In genomic region chr13:105952233-105952767, GRCh38 we compare ENCODE assay signal across 29 cellular contexts.
DNase-seq lines count a peak whose midpoint lies in the region; ATAC-seq and TF ChIP-seq lines count a peak whose summit lies in the region.
"Had no signal": no experiment of that assay in that cellular context is flagged by ENCODE, and none has a peak within 500 bp of the region (broad histone marks: within the 10 kb centered on the region; RNA-seq: fewer than 3 reads in every experiment).

No MANE protein-coding gene starts in this region.

- H3K4me3 Mint-ChIP-seq in mesothelial cell of epicardium, result no peak overlapping the region
- H3K4me3 Mint-ChIP-seq: activated CD4-positive, alpha-beta memory T cell treated with anti-CD3 and anti-CD28 coated beads, Interleukin-2, amount 10 ng/mL, durations not matched to agents 7 days and 5 days; activated naive CD8-positive, alpha-beta T cell treated with anti-CD3 and anti-CD28 coated beads, Interleukin-2, amount 10 ng/mL, durations not matched to agents 7 days and 5 days; dendritic cell treated with granulocyte-macrophage colony-stimulating factor and Interleukin-4, amounts not matched to agents 40 ng/mL and 50 ng/mL, for 4 days; natural killer cell treated with Interleukin-12 subunit alpha and Interleukin-12 subunit beta and Interleukin-15 and Interleukin-18, amount 100 ng/mL, for 72 hours had no signal

- ATAC-seq in HG02852 (IDR thresholded peaks at IDR 0.05; ENCODE audit: unreplicated experiment) (peak; percentile 89), HG03565 (IDR thresholded peaks at IDR 0.05; ENCODE audit: unreplicated experiment) (peak; percentile 92), GM21447 (IDR thresholded peaks at IDR 0.05; ENCODE audit: unreplicated experiment) (no peak)
- ATAC-seq: gastrocnemius medialis; HCT116; natural killer cell treated with Interleukin-12 subunit alpha and Interleukin-12 subunit beta and Interleukin-15 and Interleukin-18, amount 100 ng/mL, for 72 hours; upper lobe of right lung had no signal

- no peaks in the 10 kb centered on the region for H3K36me3 Mint-ChIP-seq in mesothelial cell of epicardium
- H3K36me3 Mint-ChIP-seq: activated naive CD8-positive, alpha-beta T cell treated with anti-CD3 and anti-CD28 coated beads, Interleukin-2, amount 10 ng/mL, durations not matched to agents 7 days and 5 days; natural killer cell treated with Interleukin-12 subunit alpha and Interleukin-12 subunit beta and Interleukin-15 and Interleukin-18, amount 100 ng/mL, for 72 hours had no signal

- POLR2A ChIA-PET in RWPE1 (lab: Yijun Ruan, JAX; ENCODE audit: low non-redundant PET), result no interaction called here

- H3K4me3 ChIP-seq in choroid plexus epithelial cell (ENCODE audit: low read depth, low read length), result no peak overlapping the region
- H3K4me3 ChIP-seq: gastrocnemius medialis, ovary, upper lobe of right lung had no signal

- H3K27ac Mint-ChIP-seq in mesothelial cell of epicardium, result no peak overlapping the region
- H3K27ac Mint-ChIP-seq: activated CD4-positive, alpha-beta memory T cell treated with anti-CD3 and anti-CD28 coated beads, Interleukin-2, amount 10 ng/mL, durations not matched to agents 7 days and 5 days; activated naive CD8-positive, alpha-beta T cell treated with anti-CD3 and anti-CD28 coated beads, Interleukin-2, amount 10 ng/mL, durations not matched to agents 7 days and 5 days; dendritic cell treated with granulocyte-macrophage colony-stimulating factor and Interleukin-4, amounts not matched to agents 40 ng/mL and 50 ng/mL, for 4 days; natural killer cell treated with Interleukin-12 subunit alpha and Interleukin-12 subunit beta and Interleukin-15 and Interleukin-18, amount 100 ng/mL, for 72 hours had no signal

- DNase-seq in NCI-H1105 treated with DMSO at 0.1 percent for 48 hours (lab: John Stamatoyannopoulos, UW) (peak; percentile 13), NCI-H1105 (lab: John Stamatoyannopoulos, UW) (no peak), choroid plexus epithelial cell (ENCODE audit: low read depth) (peak; percentile 26), RWPE1 (ENCODE audit: low spot score) (no peak), mesothelial cell of epicardium (ENCODE audit: low spot score in 2 of 2, unreplicated experiment in 2 of 2) (no peak)
- DNase-seq: activated CD4-positive, alpha-beta memory T cell treated with anti-CD3 and anti-CD28 coated beads, Interleukin-2, amount 10 ng/mL, durations not matched to agents 7 days and 5 days; activated naive CD8-positive, alpha-beta T cell treated with anti-CD3 and anti-CD28 coated beads, Interleukin-2, amount 10 ng/mL, durations not matched to agents 7 days and 5 days; caudate nucleus; gastrocnemius medialis; hippocampal formation; IMR-90; NCI-H1436 treated with DMSO at 0.1 percent for 48 hours; NCI-H2171; NCI-H524 treated with DMSO at 0.1 percent for 48 hours; ovary; retina; SHP77; small intestine; stimulated activated CD4-positive, alpha-beta T cell treated with anti-CD3 and anti-CD28 coated beads, Interleukin-1b, Interleukin-23, amount 100 ng/mL, for 48 hours; substantia nigra; SW 1271; upper lobe of right lung had no signal

- peaks cover 8% of the 10 kb centered on the region for H3K9me3 Mint-ChIP-seq in mesothelial cell of epicardium
- H3K9me3 Mint-ChIP-seq: activated naive CD8-positive, alpha-beta T cell treated with anti-CD3 and anti-CD28 coated beads, Interleukin-2, amount 10 ng/mL, durations not matched to agents 7 days and 5 days had no signal

- no peaks in the 10 kb centered on the region for H3K27me3 Mint-ChIP-seq in mesothelial cell of epicardium (ENCODE audit: low read depth)
- H3K27me3 Mint-ChIP-seq: activated CD4-positive, alpha-beta memory T cell treated with anti-CD3 and anti-CD28 coated beads, Interleukin-2, amount 10 ng/mL, durations not matched to agents 7 days and 5 days; activated naive CD8-positive, alpha-beta T cell treated with anti-CD3 and anti-CD28 coated beads, Interleukin-2, amount 10 ng/mL, durations not matched to agents 7 days and 5 days; dendritic cell treated with granulocyte-macrophage colony-stimulating factor and Interleukin-4, amounts not matched to agents 40 ng/mL and 50 ng/mL, for 4 days; natural killer cell treated with Interleukin-12 subunit alpha and Interleukin-12 subunit beta and Interleukin-15 and Interleukin-18, amount 100 ng/mL, for 72 hours had no signal

- no peak overlapping the region for H3K27ac ChIP-seq in RWPE1
- H3K27ac ChIP-seq: 22Rv1, gastrocnemius medialis, ovary, upper lobe of right lung had no signal

- CTCF ChIA-PET in RWPE1 (lab: Yijun Ruan, JAX), result interaction anchor here (0.7 kb wide), 1 partner anchor 755 kb away, joined by 3 read pairs; no protein-coding TSS in a partner anchor

- no peak for TF ChIP-seq CTCF in choroid plexus epithelial cell (conservative IDR thresholded peaks at IDR 0.05; ENCODE audit: low read depth, low read length)
- no peak for TF ChIP-seq CTCF in RWPE1 (conservative IDR thresholded peaks at IDR 0.05; ENCODE audit: low read depth)
- TF ChIP-seq CTCF in mesothelial cell of epicardium (IDR thresholded peaks at IDR 0.05; ENCODE audit: unreplicated experiment), result no peak

- H3K4me1 Mint-ChIP-seq in mesothelial cell of epicardium, result peaks cover 5% of the 10 kb centered on the region
- H3K4me1 Mint-ChIP-seq: activated CD4-positive, alpha-beta memory T cell treated with anti-CD3 and anti-CD28 coated beads, Interleukin-2, amount 10 ng/mL, durations not matched to agents 7 days and 5 days; activated naive CD8-positive, alpha-beta T cell treated with anti-CD3 and anti-CD28 coated beads, Interleukin-2, amount 10 ng/mL, durations not matched to agents 7 days and 5 days had no signal

Comparison
In these comparisons a context has a peak if more than half of its experiments do, and no peak if none do; other contexts are left out.
1. DNase-seq: peak in NCI-H1105 treated with DMSO at 0.1 percent for 48 hours (single experiment) and choroid plexus epithelial cell (single experiment); none in NCI-H1105 (single experiment), RWPE1 (single experiment) and mesothelial cell of epicardium (0 of 2).